ENCODE assay signal across 9 cellular contexts in the genomic region with DNA sequence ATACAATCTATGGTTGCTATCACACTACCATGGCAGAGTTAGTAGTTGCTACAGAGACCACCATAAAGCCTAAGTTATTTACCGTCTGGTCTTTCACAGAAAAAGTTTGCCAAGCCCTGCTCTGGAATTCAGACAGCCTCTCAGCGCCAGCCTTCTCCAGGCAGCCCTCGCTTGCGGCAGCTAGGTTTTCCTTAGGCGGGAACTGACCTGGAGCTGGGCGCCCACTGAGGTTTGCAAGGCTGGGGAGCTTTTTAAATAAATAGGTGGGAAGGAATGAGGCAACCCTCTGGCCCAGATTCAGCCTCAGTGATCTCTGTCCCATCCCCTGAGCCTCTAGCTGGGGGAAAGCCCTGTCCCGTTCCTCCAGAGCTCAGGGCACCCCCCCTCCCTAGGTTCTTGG. TPM values are rescaled to one million over a fixed set of nuclear protein-coding genes. Genes with fewer than 3 reads are reported as not detected.
DNase-seq lines count a peak whose midpoint lies in the region; ATAC-seq, FAIRE-seq and TF ChIP-seq lines count a peak whose summit lies in the region.
"Had no signal": no experiment of that assay in that cellular context is flagged by ENCODE, and none has a peak within 500 bp of the region (broad histone marks: within the 10 kb centered on the region; RNA-seq: fewer than 3 reads in every experiment).

No MANE protein-coding gene starts in this region.

- peaks cover 30% of the 10 kb centered on the region for H3K4me1 Mint-ChIP-seq in T-helper 17 cell
- H3K4me1 Mint-ChIP-seq in immature natural killer cell = peaks cover 6 to 7% of the 10 kb centered on the region in 2 donors

- H3K9me3 ChIP-seq in T-helper 17 cell (ENCODE audit: control insufficient read depth, low read length, poor library complexity, severe bottlenecking) = no peaks in the 10 kb centered on the region
- no peaks in the 10 kb centered on the region for H3K9me3 ChIP-seq in gastrocnemius medialis

- no peaks in the 10 kb centered on the region for H3K36me3 ChIP-seq in gastrocnemius medialis

- intact Hi-C loops in gastrocnemius medialis (cut with DNase I; ENCODE audit: low total_unique reads) = no loop called here

- FAIRE-seq in GM19239 (lab: Jason Lieb, UNC) = peak; percentile 44

- no peaks in the 10 kb centered on the region for H3K36me3 Mint-ChIP-seq in T-helper 17 cell (ENCODE audit: low read depth)
- H3K36me3 Mint-ChIP-seq in immature natural killer cell = no peaks in the 10 kb centered on the region

- H3K4me1 ChIP-seq in gastrocnemius medialis = peaks cover 5 to 9% of the 10 kb centered on the region in 2 donors

- no peaks in the 10 kb centered on the region for H3K27me3 ChIP-seq in gastrocnemius medialis

- DNase-seq in GM19239 (ENCODE audit: insufficient read length, low spot score) = no peak
- no peak for DNase-seq in T-helper 17 cell
- DNase-seq in immature natural killer cell = no peak
- no peak for DNase-seq in gastrocnemius medialis
- no peak for DNase-seq in NCI-H82 (lab: John Stamatoyannopoulos, UW)
- no peak for DNase-seq in globus pallidus (ENCODE audit: low spot score)
- DNase-seq in H4 (ENCODE audit: low spot score) = no peak

- ATAC-seq in T-helper 17 cell (no peak), gastrocnemius medialis (no peak), GM21717 (IDR thresholded peaks at IDR 0.05; ENCODE audit: unreplicated experiment) (no peak)

- H3K4me3 Mint-ChIP-seq in T-helper 17 cell (peak overlapping the region; percentile 95), immature natural killer cell (peak overlapping the region in 4 of 5 donors; percentile 11 to 74 (median 42))

- in situ Hi-C loops in gastrocnemius medialis (cut with MboI; ENCODE audit: low sequenced_read_pairs in 4 of 4) = no loop called here

- TF ChIP-seq CTCF in gastrocnemius medialis (IDR thresholded peaks at IDR 0.05 in 4 of 5, conservative IDR thresholded peaks at IDR 0.05 in 1 of 5) = no peak

- H3K27ac Mint-ChIP-seq in T-helper 17 cell (peak overlapping the region; percentile 95), immature natural killer cell (no peak overlapping the region)

- peak overlapping the region in 3 of 4 donors; percentile 57 to 80 (median 61) for H3K27ac ChIP-seq in gastrocnemius medialis
- H3K27ac ChIP-seq: SK-N-MC had no signal

- TF ChIP-seq POLR2A in gastrocnemius medialis (IDR thresholded peaks at IDR 0.05) = no peak

- no peaks in the 10 kb centered on the region for H3K9me3 Mint-ChIP-seq in immature natural killer cell

- H3K27me3 Mint-ChIP-seq in T-helper 17 cell (no peaks in the 10 kb centered on the region), immature natural killer cell (ENCODE audit: low read depth in 3 of 3) (peaks cover 0 to 6% (median 3%) of the 10 kb centered on the region in 3 donors)

- peak overlapping the region in 3 of 4 donors; percentile 67 to 87 (median 85) for H3K4me3 ChIP-seq in gastrocnemius medialis
- H3K4me3 ChIP-seq: SK-N-MC had no signal

RNA-seq across cellular contexts. Expression of a gene that starts 1.2 kb away (rescaled TPM):
- total RNA-seq in T-helper 17 cell = 100 to 1,000 TPM; 109 to 116 TPM
- polyA plus RNA-seq in immature natural killer cell = 10 to 100 TPM in 2 of 3 donors, 1 to 10 TPM in 1; 9.3 to 37.8 (median 23.0) TPM
- total RNA-seq in gastrocnemius medialis = 10 to 100 TPM; 27.4 to 42.1 (median 29.4) TPM
- 39.9 and 40.5 TPM in 2 replicates for total RNA-seq in H4 (2014; rRNA removed; shearing (Covaris generic))
